In the genomic region with DNA sequence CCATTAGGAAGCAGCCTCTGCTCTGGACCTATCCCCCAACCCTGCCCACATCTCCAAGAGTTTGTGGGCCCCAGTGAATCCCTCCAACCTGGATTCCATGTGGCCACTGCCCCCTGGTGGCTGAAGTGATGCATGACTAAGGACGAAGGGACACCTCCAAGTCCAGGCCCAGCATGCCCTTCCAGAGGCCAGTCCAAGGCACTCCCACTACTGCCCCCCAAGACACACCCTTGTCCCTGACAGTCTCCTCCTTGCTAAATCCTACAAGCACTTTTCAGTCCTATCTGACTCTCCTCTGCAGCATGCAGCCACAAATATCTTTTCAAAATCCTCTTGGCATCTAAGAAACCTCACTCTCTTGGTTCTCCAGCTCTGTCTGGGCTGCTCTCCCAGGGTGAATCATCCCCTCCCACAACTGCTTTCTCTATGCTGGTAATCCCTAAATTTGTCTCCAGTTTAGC, we compare ENCODE assay signal across 1 cellular context.
TF ChIP-seq lines count a peak whose summit lies in the region.

No MANE protein-coding gene starts in this region.

TF ChIP-seq in K562, 482 proteins besides CTCF, POLR2A, EP300 and RAD21 (continues in another document):
- TF ChIP-seq STAT5B (CRISPR knock-in tag; IDR thresholded peaks at IDR 0.05) (no peak), ATF7 (IDR thresholded peaks at IDR 0.05) (no peak), NCOA2 (IDR thresholded peaks at IDR 0.05; ENCODE audit: partially characterized antibody in 2 of 2) (no peak), GTF2E2 (tag; IDR thresholded peaks at IDR 0.05) (no peak), IRF2 (CRISPR knock-in tag; IDR thresholded peaks at IDR 0.05) (no peak), POLR2G (IDR thresholded peaks at IDR 0.05; ENCODE audit: low read depth, low read length) (no peak), KLF13 (tag; IDR thresholded peaks at IDR 0.05; ENCODE audit: borderline replicate concordance, low read depth) (no peak), ZFPM2 (CRISPR knock-in tag; IDR thresholded peaks at IDR 0.05) (no peak), SREBF2 (CRISPR knock-in tag; IDR thresholded peaks at IDR 0.05) (no peak), PHF21A (IDR thresholded peaks at IDR 0.05; ENCODE audit: borderline replicate concordance, low read depth) (no peak), YBX1 (IDR thresholded peaks at IDR 0.05) (no peak), NBN (IDR thresholded peaks at IDR 0.05; ENCODE audit: low read depth) (no peak), FOXM1 (IDR thresholded peaks at IDR 0.05; ENCODE audit: low read depth) (no peak), FOXM1 (CRISPR knock-in tag; IDR thresholded peaks at IDR 0.05; ENCODE audit: low read depth) (no peak), MAFF (IDR thresholded peaks at IDR 0.05; ENCODE audit: low read length) (no peak), NFXL1 (CRISPR knock-in tag; IDR thresholded peaks at IDR 0.05) (no peak), MYC (IDR thresholded peaks at IDR 0.05; ENCODE audit: low read depth, low read length) (peak; percentile 14; the same call in 1 of the 2 replicates), MYC (CRISPR knock-in tag; IDR thresholded peaks at IDR 0.05; ENCODE audit: borderline replicate concordance, low read depth) (no peak), RB1 (IDR thresholded peaks at IDR 0.05; ENCODE audit: low read depth) (0 out of 2 replicates have a peak, but pooled peaks have one; percentile 51), POLR2AphosphoS5 (IDR thresholded peaks at IDR 0.05; ENCODE audit: control insufficient read depth, insufficient read depth, low read depth, low read length) (no peak), ZNF830 (CRISPR knock-in tag; IDR thresholded peaks at IDR 0.05) (no peak), MAZ (CRISPR knock-in tag; conservative IDR thresholded peaks at IDR 0.05 in 1 of 2, IDR thresholded peaks at IDR 0.05 in 1 of 2) (0 out of 4 replicates have a peak, but pooled peaks of 1 of the 2 experiments have one; percentile 35), ZNF146 (CRISPR knock-in tag; IDR thresholded peaks at IDR 0.05; ENCODE audit: unreplicated experiment) (no peak), ARID1B (IDR thresholded peaks at IDR 0.05) (no peak), ZNF224 (CRISPR knock-in tag; IDR thresholded peaks at IDR 0.05) (no peak), ZNF57 (CRISPR knock-in tag; IDR thresholded peaks at IDR 0.05) (no peak), ZNF431 (CRISPR knock-in tag; IDR thresholded peaks at IDR 0.05) (no peak), PTTG1 (tag; IDR thresholded peaks at IDR 0.05; ENCODE audit: low read depth) (no peak), SMC3 (conservative IDR thresholded peaks at IDR 0.05; ENCODE audit: insufficient read depth, low read depth, low read length) (peak; percentile 85), TEAD1 (CRISPR knock-in tag; IDR thresholded peaks at IDR 0.05) (0 out of 4 replicates have a peak, but pooled peaks of 1 of the 2 experiments have one; percentile 42), CHD4 (IDR thresholded peaks at IDR 0.05; ENCODE audit: insufficient read depth, insufficient replicate concordance, low read depth, low read length, poor library complexity, severe bottlenecking) (no peak), SIN3A (IDR thresholded peaks at IDR 0.05; ENCODE audit: borderline replicate concordance in 2 of 2, control insufficient read depth in 1 of 2, low read depth in 2 of 2, low read length in 2 of 2) (no peak), NEUROD1 (IDR thresholded peaks at IDR 0.05; ENCODE audit: borderline replicate concordance, low read depth, low read length, partially characterized antibody) (no peak), HDAC6 (IDR thresholded peaks at IDR 0.05; ENCODE audit: low read depth, low read length) (no peak), CHD2 (IDR thresholded peaks at IDR 0.05; ENCODE audit: low read depth, low read length) (no peak), CEBPG (CRISPR knock-in tag; IDR thresholded peaks at IDR 0.05) (no peak), CEBPG (tag; conservative IDR thresholded peaks at IDR 0.05 in 1 of 2, IDR thresholded peaks at IDR 0.05 in 1 of 2) (no peak), CREM (IDR thresholded peaks at IDR 0.05; ENCODE audit: low read depth) (peak; percentile 59), EWSR1 (IDR thresholded peaks at IDR 0.05; ENCODE audit: borderline replicate concordance, low read depth, partially characterized antibody) (no peak), KLF16 (IDR thresholded peaks at IDR 0.05) (no peak), JUND (IDR thresholded peaks at IDR 0.05; ENCODE audit: borderline replicate concordance, low read depth, low read length) (0 out of 2 replicates have a peak, but pooled peaks have one; percentile 31), JUND (tag; IDR thresholded peaks at IDR 0.05; ENCODE audit: borderline replicate concordance, low read depth, low read length) (peak; percentile 33; the same call in 1 of the 3 replicates), ZNF184 (CRISPR knock-in tag; IDR thresholded peaks at IDR 0.05) (no peak), NFE2 (IDR thresholded peaks at IDR 0.05; ENCODE audit: low read depth) (peak; percentile 61; the same call in 1 of the 2 replicates), FOSL1 (tag; conservative IDR thresholded peaks at IDR 0.05) (peak; percentile 26; the same call in 1 of the 2 replicates), SIN3B (IDR thresholded peaks at IDR 0.05; ENCODE audit: low read depth) (no peak), ZNF668 (CRISPR knock-in tag; IDR thresholded peaks at IDR 0.05) (no peak)
- TF ChIP-seq, protein P1, sequence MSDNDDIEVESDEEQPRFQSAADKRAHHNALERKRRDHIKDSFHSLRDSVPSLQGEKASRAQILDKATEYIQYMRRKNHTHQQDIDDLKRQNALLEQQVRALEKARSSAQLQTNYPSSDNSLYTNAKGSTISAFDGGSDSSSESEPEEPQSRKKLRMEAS (CRISPR knock-in tag; IDR thresholded peaks at IDR 0.05), result peak; percentile 64
- TF ChIP-seq, protein P2, sequence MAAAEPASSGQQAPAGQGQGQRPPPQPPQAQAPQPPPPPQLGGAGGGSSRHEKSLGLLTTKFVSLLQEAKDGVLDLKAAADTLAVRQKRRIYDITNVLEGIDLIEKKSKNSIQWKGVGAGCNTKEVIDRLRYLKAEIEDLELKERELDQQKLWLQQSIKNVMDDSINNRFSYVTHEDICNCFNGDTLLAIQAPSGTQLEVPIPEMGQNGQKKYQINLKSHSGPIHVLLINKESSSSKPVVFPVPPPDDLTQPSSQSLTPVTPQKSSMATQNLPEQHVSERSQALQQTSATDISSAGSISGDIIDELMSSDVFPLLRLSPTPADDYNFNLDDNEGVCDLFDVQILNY (CRISPR knock-in tag; IDR thresholded peaks at IDR 0.05), result no peak
- TF ChIP-seq, protein P3, sequence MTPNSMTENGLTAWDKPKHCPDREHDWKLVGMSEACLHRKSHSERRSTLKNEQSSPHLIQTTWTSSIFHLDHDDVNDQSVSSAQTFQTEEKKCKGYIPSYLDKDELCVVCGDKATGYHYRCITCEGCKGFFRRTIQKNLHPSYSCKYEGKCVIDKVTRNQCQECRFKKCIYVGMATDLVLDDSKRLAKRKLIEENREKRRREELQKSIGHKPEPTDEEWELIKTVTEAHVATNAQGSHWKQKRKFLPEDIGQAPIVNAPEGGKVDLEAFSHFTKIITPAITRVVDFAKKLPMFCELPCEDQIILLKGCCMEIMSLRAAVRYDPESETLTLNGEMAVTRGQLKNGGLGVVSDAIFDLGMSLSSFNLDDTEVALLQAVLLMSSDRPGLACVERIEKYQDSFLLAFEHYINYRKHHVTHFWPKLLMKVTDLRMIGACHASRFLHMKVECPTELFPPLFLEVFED (CRISPR knock-in tag; conservative IDR thresholded peaks at IDR 0.05), result no peak
- TF ChIP-seq, protein P4, sequence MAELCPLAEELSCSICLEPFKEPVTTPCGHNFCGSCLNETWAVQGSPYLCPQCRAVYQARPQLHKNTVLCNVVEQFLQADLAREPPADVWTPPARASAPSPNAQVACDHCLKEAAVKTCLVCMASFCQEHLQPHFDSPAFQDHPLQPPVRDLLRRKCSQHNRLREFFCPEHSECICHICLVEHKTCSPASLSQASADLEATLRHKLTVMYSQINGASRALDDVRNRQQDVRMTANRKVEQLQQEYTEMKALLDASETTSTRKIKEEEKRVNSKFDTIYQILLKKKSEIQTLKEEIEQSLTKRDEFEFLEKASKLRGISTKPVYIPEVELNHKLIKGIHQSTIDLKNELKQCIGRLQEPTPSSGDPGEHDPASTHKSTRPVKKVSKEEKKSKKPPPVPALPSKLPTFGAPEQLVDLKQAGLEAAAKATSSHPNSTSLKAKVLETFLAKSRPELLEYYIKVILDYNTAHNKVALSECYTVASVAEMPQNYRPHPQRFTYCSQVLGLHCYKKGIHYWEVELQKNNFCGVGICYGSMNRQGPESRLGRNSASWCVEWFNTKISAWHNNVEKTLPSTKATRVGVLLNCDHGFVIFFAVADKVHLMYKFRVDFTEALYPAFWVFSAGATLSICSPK (IDR thresholded peaks at IDR 0.05; ENCODE audit: borderline replicate concordance), result no peak
- TF ChIP-seq, protein P5, sequence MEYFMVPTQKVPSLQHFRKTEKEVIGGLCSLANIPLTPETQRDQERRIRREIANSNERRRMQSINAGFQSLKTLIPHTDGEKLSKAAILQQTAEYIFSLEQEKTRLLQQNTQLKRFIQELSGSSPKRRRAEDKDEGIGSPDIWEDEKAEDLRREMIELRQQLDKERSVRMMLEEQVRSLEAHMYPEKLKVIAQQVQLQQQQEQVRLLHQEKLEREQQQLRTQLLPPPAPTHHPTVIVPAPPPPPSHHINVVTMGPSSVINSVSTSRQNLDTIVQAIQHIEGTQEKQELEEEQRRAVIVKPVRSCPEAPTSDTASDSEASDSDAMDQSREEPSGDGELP (CRISPR knock-in tag; IDR thresholded peaks at IDR 0.05; ENCODE audit: borderline replicate concordance), result peak; percentile 39; the same call in 1 of the 2 replicates
- TF ChIP-seq, protein P6, sequence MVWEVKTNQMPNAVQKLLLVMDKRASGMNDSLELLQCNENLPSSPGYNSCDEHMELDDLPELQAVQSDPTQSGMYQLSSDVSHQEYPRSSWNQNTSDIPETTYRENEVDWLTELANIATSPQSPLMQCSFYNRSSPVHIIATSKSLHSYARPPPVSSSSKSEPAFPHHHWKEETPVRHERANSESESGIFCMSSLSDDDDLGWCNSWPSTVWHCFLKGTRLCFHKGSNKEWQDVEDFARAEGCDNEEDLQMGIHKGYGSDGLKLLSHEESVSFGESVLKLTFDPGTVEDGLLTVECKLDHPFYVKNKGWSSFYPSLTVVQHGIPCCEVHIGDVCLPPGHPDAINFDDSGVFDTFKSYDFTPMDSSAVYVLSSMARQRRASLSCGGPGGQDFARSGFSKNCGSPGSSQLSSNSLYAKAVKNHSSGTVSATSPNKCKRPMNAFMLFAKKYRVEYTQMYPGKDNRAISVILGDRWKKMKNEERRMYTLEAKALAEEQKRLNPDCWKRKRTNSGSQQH (CRISPR knock-in tag; IDR thresholded peaks at IDR 0.05), result no peak
- TF ChIP-seq, protein P7, sequence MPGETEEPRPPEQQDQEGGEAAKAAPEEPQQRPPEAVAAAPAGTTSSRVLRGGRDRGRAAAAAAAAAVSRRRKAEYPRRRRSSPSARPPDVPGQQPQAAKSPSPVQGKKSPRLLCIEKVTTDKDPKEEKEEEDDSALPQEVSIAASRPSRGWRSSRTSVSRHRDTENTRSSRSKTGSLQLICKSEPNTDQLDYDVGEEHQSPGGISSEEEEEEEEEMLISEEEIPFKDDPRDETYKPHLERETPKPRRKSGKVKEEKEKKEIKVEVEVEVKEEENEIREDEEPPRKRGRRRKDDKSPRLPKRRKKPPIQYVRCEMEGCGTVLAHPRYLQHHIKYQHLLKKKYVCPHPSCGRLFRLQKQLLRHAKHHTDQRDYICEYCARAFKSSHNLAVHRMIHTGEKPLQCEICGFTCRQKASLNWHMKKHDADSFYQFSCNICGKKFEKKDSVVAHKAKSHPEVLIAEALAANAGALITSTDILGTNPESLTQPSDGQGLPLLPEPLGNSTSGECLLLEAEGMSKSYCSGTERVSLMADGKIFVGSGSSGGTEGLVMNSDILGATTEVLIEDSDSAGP (CRISPR knock-in tag; IDR thresholded peaks at IDR 0.05), result no peak
- TF ChIP-seq, protein P8, sequence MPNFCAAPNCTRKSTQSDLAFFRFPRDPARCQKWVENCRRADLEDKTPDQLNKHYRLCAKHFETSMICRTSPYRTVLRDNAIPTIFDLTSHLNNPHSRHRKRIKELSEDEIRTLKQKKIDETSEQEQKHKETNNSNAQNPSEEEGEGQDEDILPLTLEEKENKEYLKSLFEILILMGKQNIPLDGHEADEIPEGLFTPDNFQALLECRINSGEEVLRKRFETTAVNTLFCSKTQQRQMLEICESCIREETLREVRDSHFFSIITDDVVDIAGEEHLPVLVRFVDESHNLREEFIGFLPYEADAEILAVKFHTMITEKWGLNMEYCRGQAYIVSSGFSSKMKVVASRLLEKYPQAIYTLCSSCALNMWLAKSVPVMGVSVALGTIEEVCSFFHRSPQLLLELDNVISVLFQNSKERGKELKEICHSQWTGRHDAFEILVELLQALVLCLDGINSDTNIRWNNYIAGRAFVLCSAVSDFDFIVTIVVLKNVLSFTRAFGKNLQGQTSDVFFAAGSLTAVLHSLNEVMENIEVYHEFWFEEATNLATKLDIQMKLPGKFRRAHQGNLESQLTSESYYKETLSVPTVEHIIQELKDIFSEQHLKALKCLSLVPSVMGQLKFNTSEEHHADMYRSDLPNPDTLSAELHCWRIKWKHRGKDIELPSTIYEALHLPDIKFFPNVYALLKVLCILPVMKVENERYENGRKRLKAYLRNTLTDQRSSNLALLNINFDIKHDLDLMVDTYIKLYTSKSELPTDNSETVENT (CRISPR knock-in tag; IDR thresholded peaks at IDR 0.05), result no peak
- TF ChIP-seq, protein P9, sequence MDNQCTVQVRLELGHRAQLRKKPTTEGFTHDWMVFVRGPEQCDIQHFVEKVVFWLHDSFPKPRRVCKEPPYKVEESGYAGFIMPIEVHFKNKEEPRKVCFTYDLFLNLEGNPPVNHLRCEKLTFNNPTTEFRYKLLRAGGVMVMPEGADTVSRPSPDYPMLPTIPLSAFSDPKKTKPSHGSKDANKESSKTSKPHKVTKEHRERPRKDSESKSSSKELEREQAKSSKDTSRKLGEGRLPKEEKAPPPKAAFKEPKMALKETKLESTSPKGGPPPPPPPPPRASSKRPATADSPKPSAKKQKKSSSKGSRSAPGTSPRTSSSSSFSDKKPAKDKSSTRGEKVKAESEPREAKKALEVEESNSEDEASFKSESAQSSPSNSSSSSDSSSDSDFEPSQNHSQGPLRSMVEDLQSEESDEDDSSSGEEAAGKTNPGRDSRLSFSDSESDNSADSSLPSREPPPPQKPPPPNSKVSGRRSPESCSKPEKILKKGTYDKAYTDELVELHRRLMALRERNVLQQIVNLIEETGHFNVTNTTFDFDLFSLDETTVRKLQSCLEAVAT (IDR thresholded peaks at IDR 0.05), result no peak
- TF ChIP-seq, protein P10, sequence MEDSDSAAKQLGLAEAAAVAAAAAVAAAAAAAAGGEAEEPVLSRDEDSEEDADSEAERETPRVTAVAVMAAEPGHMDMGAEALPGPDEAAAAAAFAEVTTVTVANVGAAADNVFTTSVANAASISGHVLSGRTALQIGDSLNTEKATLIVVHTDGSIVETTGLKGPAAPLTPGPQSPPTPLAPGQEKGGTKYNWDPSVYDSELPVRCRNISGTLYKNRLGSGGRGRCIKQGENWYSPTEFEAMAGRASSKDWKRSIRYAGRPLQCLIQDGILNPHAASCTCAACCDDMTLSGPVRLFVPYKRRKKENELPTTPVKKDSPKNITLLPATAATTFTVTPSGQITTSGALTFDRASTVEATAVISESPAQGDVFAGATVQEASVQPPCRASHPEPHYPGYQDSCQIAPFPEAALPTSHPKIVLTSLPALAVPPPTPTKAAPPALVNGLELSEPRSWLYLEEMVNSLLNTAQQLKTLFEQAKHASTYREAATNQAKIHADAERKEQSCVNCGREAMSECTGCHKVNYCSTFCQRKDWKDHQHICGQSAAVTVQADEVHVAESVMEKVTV (CRISPR knock-in tag; IDR thresholded peaks at IDR 0.05), result peak; percentile 42; the same call in 1 of the 2 replicates
